In genomic region chr17:12974319-12974661, GRCh38 we compare ENCODE assay signal across 12 cellular contexts. TPM values are rescaled to one million over a fixed set of nuclear protein-coding genes. Genes with fewer than 3 reads are reported as not detected.
A peak's percentile ranks its signal among the peaks of the same experiment; 100 is the strongest.
DNase-seq lines count a peak whose midpoint lies in the region; ATAC-seq and TF ChIP-seq lines count a peak whose summit lies in the region.
"Had no signal": no experiment of that assay in that cellular context is flagged by ENCODE, and none has a peak within 500 bp of the region (broad histone marks: within the 10 kb centered on the region; RNA-seq: fewer than 3 reads in every experiment).

No MANE protein-coding gene starts in this region.

- H3K79me2 ChIP-seq in trophoblast cell (ENCODE audit: control insufficient read depth, insufficient read depth, low read length, poor library complexity) (no peaks in the 10 kb centered on the region), Karpas-422 (ENCODE audit: low read length) (no peaks in the 10 kb centered on the region)

- H2AK5ac ChIP-seq in trophoblast cell (ENCODE audit: low read length) = no peak overlapping the region

- ATAC-seq in WTC11 (no peak), right cardiac atrium (no peak), HG03139 (IDR thresholded peaks at IDR 0.05; ENCODE audit: unreplicated experiment) (no peak)

- no peaks in the 10 kb centered on the region for H3K9me3 Mint-ChIP-seq in WTC11
- H3K9me3 Mint-ChIP-seq: memory B cell had no signal

- H3K9me3 ChIP-seq in right cardiac atrium (ENCODE audit: control insufficient read depth, low read length) (no peaks in the 10 kb centered on the region), trophoblast cell (ENCODE audit: insufficient read depth, low read depth, low read length) (peaks cover 2% of the 10 kb centered on the region), Karpas-422 (ENCODE audit: low read length) (no peaks in the 10 kb centered on the region)

- H3K36me3 ChIP-seq in trophoblast cell (ENCODE audit: control insufficient read depth in 1 of 2, insufficient read depth in 2 of 2, low read length in 2 of 2) = no peaks in the 10 kb centered on the region
- no peaks in the 10 kb centered on the region for H3K36me3 ChIP-seq in Karpas-422 (ENCODE audit: insufficient read depth, low read length)

- no peak overlapping the region for H3K27ac ChIP-seq in right cardiac atrium (ENCODE audit: low read length)
- H3K27ac ChIP-seq in trophoblast cell (ENCODE audit: low read depth, low read length) = no peak overlapping the region
- no peak overlapping the region for H3K27ac ChIP-seq in Karpas-422 (ENCODE audit: low read length)

- H3K36me3 Mint-ChIP-seq in WTC11 = no peaks in the 10 kb centered on the region
- H3K36me3 Mint-ChIP-seq: memory B cell had no signal

- H2BK12ac ChIP-seq in trophoblast cell (ENCODE audit: low read length) = no peak overlapping the region

- no peaks in the 10 kb centered on the region for H3K9me2 ChIP-seq in Karpas-422 (replicated peaks; ENCODE audit: insufficient read depth, low read length)

- H2BK120ac ChIP-seq in trophoblast cell (ENCODE audit: insufficient read depth, low read length, poor library complexity) = no peak overlapping the region

- no peaks in the 10 kb centered on the region for H3K79me1 ChIP-seq in trophoblast cell (ENCODE audit: low read length)

- H3K4me3 Mint-ChIP-seq in WTC11 = peak overlapping the region; percentile 71
- H3K4me3 Mint-ChIP-seq: B cell, memory B cell had no signal

- H4K20me1 ChIP-seq in Karpas-422 (ENCODE audit: insufficient read depth, low read depth, low read length) = no peaks in the 10 kb centered on the region

- DNase-seq in AG04449 (ENCODE audit: low read depth, low spot score) (no peak), WTC11 (ENCODE audit: low spot score) (no peak), right cardiac atrium (peak in 2 of 3 donors; percentile 68 to 71), trophoblast cell (no peak), head of caudate nucleus (no peak), Karpas-422 (no peak), NAMALWA (ENCODE audit: low spot score) (no peak)
- DNase-seq: NCI-H187; stimulated activated CD4-positive, alpha-beta T cell treated with anti-CD3 and anti-CD28 coated beads, Interleukin-15, amount 100 ng/mL, for 24 hours had no signal

- H3K9ac ChIP-seq in trophoblast cell (ENCODE audit: low read length) (no peak overlapping the region), Karpas-422 (ENCODE audit: low read length) (no peak overlapping the region)

- intact Hi-C loops in right cardiac atrium (cut with DNase I) (no loop called here), head of caudate nucleus (cut with DNase I) (no loop called here)

- no peak overlapping the region for H3K18ac ChIP-seq in trophoblast cell (ENCODE audit: low read length)

- H2BK5ac ChIP-seq in trophoblast cell (ENCODE audit: low read depth, low read length, poor library complexity) = no peak overlapping the region

- H3K27me3 ChIP-seq in right cardiac atrium (ENCODE audit: control insufficient read depth, insufficient read depth) (no peaks in the 10 kb centered on the region), trophoblast cell (ENCODE audit: insufficient read depth, low read length) (no peaks in the 10 kb centered on the region), Karpas-422 (ENCODE audit: low read length) (no peaks in the 10 kb centered on the region)

- no peak overlapping the region for H4K8ac ChIP-seq in trophoblast cell (ENCODE audit: low read depth, low read length)

- H4K91ac ChIP-seq in trophoblast cell (ENCODE audit: low read depth, low read length) = no peak overlapping the region

- 5% methylated on average over 16 of the region's 16 CpGs for WGBS in right cardiac atrium
- no CpG with 5 or more reads among the region's 16 CpGs for WGBS in trophoblast cell (ENCODE audit: extremely low coverage, insufficient coverage, insufficient read length)

- H3K4me2 ChIP-seq in trophoblast cell (ENCODE audit: low read length) = peak overlapping the region; percentile 62
- H3K4me2 ChIP-seq in Karpas-422 (ENCODE audit: low read depth, low read length, poor library complexity, severe bottlenecking) = no peak overlapping the region

- H2AFZ ChIP-seq in trophoblast cell (ENCODE audit: insufficient read depth, low read length, poor library complexity) (no peak overlapping the region), Karpas-422 (ENCODE audit: low read length) (no peak overlapping the region)

- CTCF ChIA-PET in AG04449 (lab: Yijun Ruan, JAX) = interaction anchor here (1.3 kb wide), 1 partner anchor 11 kb away, joined by 5 read pairs; no protein-coding TSS in a partner anchor
- CTCF ChIA-PET in WTC11 (lab: Charles Lee) = interaction anchor here (1.2 kb wide), 2 partner anchors 12 to 28 kb away, joined by 3 read pairs; no protein-coding TSS in a partner anchor

- H3K4me1 ChIP-seq in right cardiac atrium (ENCODE audit: control insufficient read depth, insufficient read depth, low read length) = no peaks in the 10 kb centered on the region
- peaks cover 3 to 15% of the 10 kb centered on the region in 2 experiments for H3K4me1 ChIP-seq in trophoblast cell (ENCODE audit: control insufficient read depth in 1 of 2, insufficient read depth in 2 of 2, low read length in 2 of 2)
- peaks cover 8% of the 10 kb centered on the region for H3K4me1 ChIP-seq in Karpas-422 (ENCODE audit: low read length)

- no peak overlapping the region for H3K14ac ChIP-seq in trophoblast cell (ENCODE audit: low read length)

- H3K4me1 Mint-ChIP-seq in WTC11 = peaks cover 23% of the 10 kb centered on the region
- H3K4me1 Mint-ChIP-seq: memory B cell had no signal

- POLR2A ChIA-PET in AG04449 (lab: Yijun Ruan, JAX) (no interaction called here), WTC11 (lab: Charles Lee) (interaction anchor here (0.8 kb wide), 1 partner anchor 28 kb away, joined by 3 read pairs; no protein-coding TSS in a partner anchor)

- TF ChIP-seq CTCF in AG04449 (IDR thresholded peaks at IDR 0.05; ENCODE audit: insufficient read depth, low read length, missing control alignments) (no peak), WTC11 (IDR thresholded peaks at IDR 0.05) (no peak)

- H3K4me3 ChIP-seq in AG04449 (ENCODE audit: low read depth, low read length) (peak overlapping the region; percentile 48), right cardiac atrium (ENCODE audit: low read length) (peak overlapping the region; percentile 20), trophoblast cell (ENCODE audit: low read depth, low read length) (no peak overlapping the region), Karpas-422 (ENCODE audit: low read length) (no peak overlapping the region)

- no peak overlapping the region for H3K27ac Mint-ChIP-seq in WTC11
- H3K27ac Mint-ChIP-seq: B cell, memory B cell had no signal

- no peak overlapping the region for H3K23ac ChIP-seq in trophoblast cell (ENCODE audit: low read length)

- H3K27me3 Mint-ChIP-seq in WTC11 (ENCODE audit: low read depth) = no peaks in the 10 kb centered on the region

- no peak overlapping the region for H4K12ac ChIP-seq in trophoblast cell (ENCODE audit: low read depth, low read length)

- H3K4ac ChIP-seq in trophoblast cell (ENCODE audit: low read depth, low read length) = no peak overlapping the region

TF ChIP-seq in WTC11, 78 proteins besides CTCF, POLR2A, EP300 and RAD21:
- no peak for TF ChIP-seq OVOL2 (CRISPR knock-in tag; IDR thresholded peaks at IDR 0.05; ENCODE audit: borderline replicate concordance)
- TF ChIP-seq E2F1 (CRISPR knock-in tag; IDR thresholded peaks at IDR 0.05) = no peak
- TF ChIP-seq HMGA2 (CRISPR knock-in tag; IDR thresholded peaks at IDR 0.05) = no peak
- TF ChIP-seq JAZF1 (CRISPR knock-in tag; IDR thresholded peaks at IDR 0.05) = no peak
- no peak for TF ChIP-seq NFATC4 (CRISPR knock-in tag; IDR thresholded peaks at IDR 0.05)
- no peak for TF ChIP-seq JUN (CRISPR knock-in tag; IDR thresholded peaks at IDR 0.05)
- TF ChIP-seq NFE2L1 (CRISPR knock-in tag; IDR thresholded peaks at IDR 0.05) = no peak
- no peak for TF ChIP-seq SMAD4 (CRISPR knock-in tag; IDR thresholded peaks at IDR 0.05)

RNA-seq across cellular contexts. Expression of gene ELAC2, which starts 43.5 kb away (rescaled TPM):
- total RNA-seq in WTC11 (2021) (76.3 to 86.9 TPM (median 77.7 TPM) in 3 replicates), right cardiac atrium (10 to 100 TPM; 44.6 to 52.0 (median 48.9) TPM)
- polyA plus RNA-seq in right cardiac atrium = 28.2 TPM
- 58.4 and 58.6 TPM in 2 replicates for polyA plus RNA-seq in trophoblast cell (2013)
- total RNA-seq in Karpas-422 (2014; rRNA removed; shearing (Covaris generic); ENCODE audit: low replicate concordance) = 126 and 127 TPM in 2 replicates

Comparison
In these comparisons a context has a peak if more than half of its experiments do, and no peak if none do; other contexts are left out.
1. DNase-seq: peak in right cardiac atrium (2 of 3); none in AG04449 (single experiment), WTC11 (single experiment), trophoblast cell (0 of 2), head of caudate nucleus (0 of 42), Karpas-422 (single experiment) and NAMALWA (single experiment).
2. H3K4me3 ChIP-seq: peak in AG04449 (single experiment) and right cardiac atrium (single experiment); none in trophoblast cell (single experiment) and Karpas-422 (single experiment).